Comparison of ENCODE assay signal across 9 cellular contexts in genomic region chr19:42316223-42317211, GRCh38. TPM values are rescaled to one million over a fixed set of nuclear protein-coding genes. Genes with fewer than 3 reads are reported as not detected.
DNase-seq lines count a peak whose midpoint lies in the region; TF ChIP-seq lines count a peak whose summit lies in the region.
"Had no signal": no experiment of that assay in that cellular context is flagged by ENCODE, and none has a peak within 500 bp of the region (broad histone marks: within the 10 kb centered on the region; RNA-seq: fewer than 3 reads in every experiment).

No MANE protein-coding gene starts in this region.

- TF ChIP-seq CTCF in brain microvascular endothelial cell (IDR thresholded peaks at IDR 0.05; ENCODE audit: low read depth, low read length, missing control alignments), result no peak
- TF ChIP-seq CTCF in testis (IDR thresholded peaks at IDR 0.05), result no peak

- no peak for TF ChIP-seq POLR2A in testis (IDR thresholded peaks at IDR 0.05)

- H3K4me3 Mint-ChIP-seq in stimulated activated naive CD8-positive, alpha-beta T cell treated with anti-CD3 and anti-CD28 coated beads, Interleukin-15, Interleukin-2, amounts not matched to agents 100 ng/mL and 50 ng/mL, for 24 hours, result peak overlapping the region; percentile 33

- H3K27me3 ChIP-seq in brain microvascular endothelial cell (replicated peaks) (no peaks in the 10 kb centered on the region), testis (no peaks in the 10 kb centered on the region)

- peak overlapping the region; percentile 1 for H3K27ac Mint-ChIP-seq in stimulated activated naive CD8-positive, alpha-beta T cell treated with anti-CD3 and anti-CD28 coated beads, Interleukin-15, Interleukin-2, amounts not matched to agents 100 ng/mL and 50 ng/mL, for 24 hours

- peaks cover 4% of the 10 kb centered on the region for H3K4me1 ChIP-seq in testis

- H3K9me3 ChIP-seq in testis, result no peaks in the 10 kb centered on the region

- in situ Hi-C loops in brain microvascular endothelial cell (cut with HindIII; ENCODE audit: low pct_ligation_motif_present, low sequenced_read_pairs), result no loop called here

- intact Hi-C loops in testis (cut with DNase I; ENCODE audit: low total_unique reads), result no loop called here

- H3K4me3 ChIP-seq in brain microvascular endothelial cell (ENCODE audit: low read depth, low read length) (peak overlapping the region; percentile 16), testis (no peak overlapping the region)

- DNase-seq in SKM-1 treated with dmso at 0.1 percent for 144 hours (lab: John Stamatoyannopoulos, UW; ENCODE audit: unreplicated experiment) (peak; percentile 52), SKM-1 (lab: John Stamatoyannopoulos, UW; ENCODE audit: unreplicated experiment) (no peak), NCI-H2196 (lab: John Stamatoyannopoulos, UW; ENCODE audit: unreplicated experiment) (peak; percentile 87), brain microvascular endothelial cell (no peak), activated T-cell treated with anti-CD3 and anti-CD28 coated beads for 4 hours (no peak), testis (no peak)
- no peak for DNase-seq in activated T-cell treated with anti-CD3 and anti-CD28 coated beads, Interleukin-2, amount 50 U/mL, for 48 hours

- peaks cover 17% of the 10 kb centered on the region for H3K4me1 Mint-ChIP-seq in stimulated activated naive CD8-positive, alpha-beta T cell treated with anti-CD3 and anti-CD28 coated beads, Interleukin-15, Interleukin-2, amounts not matched to agents 100 ng/mL and 50 ng/mL, for 24 hours (ENCODE audit: low read depth)

- peaks cover 36% of the 10 kb centered on the region for H3K27me3 Mint-ChIP-seq in stimulated activated naive CD8-positive, alpha-beta T cell treated with anti-CD3 and anti-CD28 coated beads, Interleukin-15, Interleukin-2, amounts not matched to agents 100 ng/mL and 50 ng/mL, for 24 hours

- no peaks in the 10 kb centered on the region for H3K36me3 ChIP-seq in brain microvascular endothelial cell (replicated peaks)
- no peaks in the 10 kb centered on the region for H3K36me3 ChIP-seq in testis (ENCODE audit: low read depth, missing control alignments)

- H3K36me3 Mint-ChIP-seq in stimulated activated naive CD8-positive, alpha-beta T cell treated with anti-CD3 and anti-CD28 coated beads, Interleukin-15, Interleukin-2, amounts not matched to agents 100 ng/mL and 50 ng/mL, for 24 hours (ENCODE audit: low read depth), result no peaks in the 10 kb centered on the region

- H3K27ac ChIP-seq in brain microvascular endothelial cell, result no peak overlapping the region
- no peak overlapping the region for H3K27ac ChIP-seq in testis

- no peaks in the 10 kb centered on the region for H3K9me3 Mint-ChIP-seq in stimulated activated naive CD8-positive, alpha-beta T cell treated with anti-CD3 and anti-CD28 coated beads, Interleukin-15, Interleukin-2, amounts not matched to agents 100 ng/mL and 50 ng/mL, for 24 hours

- 56 to 60% methylated on average over 23 to 28 of the region's 28 CpGs for WGBS in testis, 2 donors

RNA-seq across cellular contexts. Expression of gene TMEM145, which starts 3.4 kb away (rescaled TPM):
- total RNA-seq in testis, result 10 to 100 TPM in 1 of 2 donors, 1 to 10 TPM in 1; 7.2 to 12.3 TPM
- polyA plus RNA-seq in testis (ENCODE audit: insufficient read depth, low read depth, low replicate concordance), result 6.9 TPM
- total RNA-seq: mononuclear cell had no signal

RNA-seq across cellular contexts. Expression of gene MEGF8, which starts 8.9 kb away (rescaled TPM):
- total RNA-seq in testis, result 10 to 100 TPM; 26.9 to 27.3 TPM
- polyA plus RNA-seq in testis (ENCODE audit: insufficient read depth, low read depth, low replicate concordance), result 18.8 TPM

RNA-seq across cellular contexts. Expression of gene PAFAH1B3, which starts 14.1 kb away (rescaled TPM):
- total RNA-seq in testis, result 10 to 100 TPM; 50.7 to 66.7 TPM
- 45.1 TPM for polyA plus RNA-seq in testis (ENCODE audit: insufficient read depth, low read depth, low replicate concordance)

RNA-seq across cellular contexts. Expression of gene PRR19, which starts 14.6 kb away (rescaled TPM):
- total RNA-seq in testis, result 10 to 100 TPM; 16.8 to 18.3 TPM
- polyA plus RNA-seq in testis (ENCODE audit: insufficient read depth, low read depth, low replicate concordance), result 37.4 TPM
- total RNA-seq: mononuclear cell had no signal

RNA-seq across cellular contexts. Expression of gene CIC, which starts 47.5 kb away (rescaled TPM):
- 100 to 1,000 TPM; 163 to 181 TPM for total RNA-seq in testis
- 95.6 TPM for polyA plus RNA-seq in testis (ENCODE audit: insufficient read depth, low read depth, low replicate concordance)

Comparison
In these comparisons a context has a peak if more than half of its experiments do, and no peak if none do; other contexts are left out.
1. DNase-seq: peak in SKM-1 treated with dmso at 0.1 percent for 144 hours (single experiment) and NCI-H2196 (single experiment); none in SKM-1 (single experiment), brain microvascular endothelial cell (single experiment), activated T-cell treated with anti-CD3 and anti-CD28 coated beads for 4 hours (single experiment), testis (single experiment) and activated T-cell treated with anti-CD3 and anti-CD28 coated beads, Interleukin-2, amount 50 U/mL, for 48 hours (0 of 2).